In genomic region chr1:209770636-209771415, GRCh38 we compare ENCODE assay signal across 1 cellular context.
TF ChIP-seq lines count a peak whose summit lies in the region.

No MANE protein-coding gene starts in this region.

TF ChIP-seq in H1, 55 proteins besides CTCF, POLR2A, EP300 and RAD21:
- TF ChIP-seq BRCA1 (IDR thresholded peaks at IDR 0.05; ENCODE audit: low read depth, low read length): no peak
- TF ChIP-seq SUZ12 (IDR thresholded peaks at IDR 0.05; ENCODE audit: low read length): no peak
- TF ChIP-seq, protein P1, sequence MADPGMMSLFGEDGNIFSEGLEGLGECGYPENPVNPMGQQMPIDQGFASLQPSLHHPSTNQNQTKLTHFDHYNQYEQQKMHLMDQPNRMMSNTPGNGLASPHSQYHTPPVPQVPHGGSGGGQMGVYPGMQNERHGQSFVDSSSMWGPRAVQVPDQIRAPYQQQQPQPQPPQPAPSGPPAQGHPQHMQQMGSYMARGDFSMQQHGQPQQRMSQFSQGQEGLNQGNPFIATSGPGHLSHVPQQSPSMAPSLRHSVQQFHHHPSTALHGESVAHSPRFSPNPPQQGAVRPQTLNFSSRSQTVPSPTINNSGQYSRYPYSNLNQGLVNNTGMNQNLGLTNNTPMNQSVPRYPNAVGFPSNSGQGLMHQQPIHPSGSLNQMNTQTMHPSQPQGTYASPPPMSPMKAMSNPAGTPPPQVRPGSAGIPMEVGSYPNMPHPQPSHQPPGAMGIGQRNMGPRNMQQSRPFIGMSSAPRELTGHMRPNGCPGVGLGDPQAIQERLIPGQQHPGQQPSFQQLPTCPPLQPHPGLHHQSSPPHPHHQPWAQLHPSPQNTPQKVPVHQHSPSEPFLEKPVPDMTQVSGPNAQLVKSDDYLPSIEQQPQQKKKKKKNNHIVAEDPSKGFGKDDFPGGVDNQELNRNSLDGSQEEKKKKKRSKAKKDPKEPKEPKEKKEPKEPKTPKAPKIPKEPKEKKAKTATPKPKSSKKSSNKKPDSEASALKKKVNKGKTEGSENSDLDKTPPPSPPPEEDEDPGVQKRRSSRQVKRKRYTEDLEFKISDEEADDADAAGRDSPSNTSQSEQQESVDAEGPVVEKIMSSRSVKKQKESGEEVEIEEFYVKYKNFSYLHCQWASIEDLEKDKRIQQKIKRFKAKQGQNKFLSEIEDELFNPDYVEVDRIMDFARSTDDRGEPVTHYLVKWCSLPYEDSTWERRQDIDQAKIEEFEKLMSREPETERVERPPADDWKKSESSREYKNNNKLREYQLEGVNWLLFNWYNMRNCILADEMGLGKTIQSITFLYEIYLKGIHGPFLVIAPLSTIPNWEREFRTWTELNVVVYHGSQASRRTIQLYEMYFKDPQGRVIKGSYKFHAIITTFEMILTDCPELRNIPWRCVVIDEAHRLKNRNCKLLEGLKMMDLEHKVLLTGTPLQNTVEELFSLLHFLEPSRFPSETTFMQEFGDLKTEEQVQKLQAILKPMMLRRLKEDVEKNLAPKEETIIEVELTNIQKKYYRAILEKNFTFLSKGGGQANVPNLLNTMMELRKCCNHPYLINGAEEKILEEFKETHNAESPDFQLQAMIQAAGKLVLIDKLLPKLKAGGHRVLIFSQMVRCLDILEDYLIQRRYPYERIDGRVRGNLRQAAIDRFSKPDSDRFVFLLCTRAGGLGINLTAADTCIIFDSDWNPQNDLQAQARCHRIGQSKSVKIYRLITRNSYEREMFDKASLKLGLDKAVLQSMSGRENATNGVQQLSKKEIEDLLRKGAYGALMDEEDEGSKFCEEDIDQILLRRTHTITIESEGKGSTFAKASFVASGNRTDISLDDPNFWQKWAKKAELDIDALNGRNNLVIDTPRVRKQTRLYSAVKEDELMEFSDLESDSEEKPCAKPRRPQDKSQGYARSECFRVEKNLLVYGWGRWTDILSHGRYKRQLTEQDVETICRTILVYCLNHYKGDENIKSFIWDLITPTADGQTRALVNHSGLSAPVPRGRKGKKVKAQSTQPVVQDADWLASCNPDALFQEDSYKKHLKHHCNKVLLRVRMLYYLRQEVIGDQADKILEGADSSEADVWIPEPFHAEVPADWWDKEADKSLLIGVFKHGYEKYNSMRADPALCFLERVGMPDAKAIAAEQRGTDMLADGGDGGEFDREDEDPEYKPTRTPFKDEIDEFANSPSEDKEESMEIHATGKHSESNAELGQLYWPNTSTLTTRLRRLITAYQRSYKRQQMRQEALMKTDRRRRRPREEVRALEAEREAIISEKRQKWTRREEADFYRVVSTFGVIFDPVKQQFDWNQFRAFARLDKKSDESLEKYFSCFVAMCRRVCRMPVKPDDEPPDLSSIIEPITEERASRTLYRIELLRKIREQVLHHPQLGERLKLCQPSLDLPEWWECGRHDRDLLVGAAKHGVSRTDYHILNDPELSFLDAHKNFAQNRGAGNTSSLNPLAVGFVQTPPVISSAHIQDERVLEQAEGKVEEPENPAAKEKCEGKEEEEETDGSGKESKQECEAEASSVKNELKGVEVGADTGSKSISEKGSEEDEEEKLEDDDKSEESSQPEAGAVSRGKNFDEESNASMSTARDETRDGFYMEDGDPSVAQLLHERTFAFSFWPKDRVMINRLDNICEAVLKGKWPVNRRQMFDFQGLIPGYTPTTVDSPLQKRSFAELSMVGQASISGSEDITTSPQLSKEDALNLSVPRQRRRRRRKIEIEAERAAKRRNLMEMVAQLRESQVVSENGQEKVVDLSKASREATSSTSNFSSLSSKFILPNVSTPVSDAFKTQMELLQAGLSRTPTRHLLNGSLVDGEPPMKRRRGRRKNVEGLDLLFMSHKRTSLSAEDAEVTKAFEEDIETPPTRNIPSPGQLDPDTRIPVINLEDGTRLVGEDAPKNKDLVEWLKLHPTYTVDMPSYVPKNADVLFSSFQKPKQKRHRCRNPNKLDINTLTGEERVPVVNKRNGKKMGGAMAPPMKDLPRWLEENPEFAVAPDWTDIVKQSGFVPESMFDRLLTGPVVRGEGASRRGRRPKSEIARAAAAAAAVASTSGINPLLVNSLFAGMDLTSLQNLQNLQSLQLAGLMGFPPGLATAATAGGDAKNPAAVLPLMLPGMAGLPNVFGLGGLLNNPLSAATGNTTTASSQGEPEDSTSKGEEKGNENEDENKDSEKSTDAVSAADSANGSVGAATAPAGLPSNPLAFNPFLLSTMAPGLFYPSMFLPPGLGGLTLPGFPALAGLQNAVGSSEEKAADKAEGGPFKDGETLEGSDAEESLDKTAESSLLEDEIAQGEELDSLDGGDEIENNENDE (IDR thresholded peaks at IDR 0.05; ENCODE audit: insufficient replicate concordance, low read length): no peak
- TF ChIP-seq KDM5A (IDR thresholded peaks at IDR 0.05; ENCODE audit: low read length): no peak
- TF ChIP-seq KDM1A (IDR thresholded peaks at IDR 0.05; ENCODE audit: borderline replicate concordance, low read length): no peak
- no peak for TF ChIP-seq ZNF274 (IDR thresholded peaks at IDR 0.05; ENCODE audit: borderline replicate concordance, extremely low read depth, low read length)
- no peak for TF ChIP-seq YY1 (IDR thresholded peaks at IDR 0.05; ENCODE audit: low read depth, low read length)
- TF ChIP-seq BACH1 (IDR thresholded peaks at IDR 0.05; ENCODE audit: low read length): no peak
- TF ChIP-seq HDAC6 (IDR thresholded peaks at IDR 0.05; ENCODE audit: low read depth, low read length): no peak
- no peak for TF ChIP-seq RBBP5 (IDR thresholded peaks at IDR 0.05; ENCODE audit: borderline replicate concordance, low read depth, low read length)
- TF ChIP-seq GABPA (IDR thresholded peaks at IDR 0.05; ENCODE audit: borderline replicate concordance, insufficient read depth, low read length): no peak
- no peak for TF ChIP-seq FOSL1 (IDR thresholded peaks at IDR 0.05; ENCODE audit: insufficient read depth, low read depth, low read length)
- TF ChIP-seq TAF1 (IDR thresholded peaks at IDR 0.05; ENCODE audit: low read depth, low read length): no peak
- TF ChIP-seq PHF8 (conservative IDR thresholded peaks at IDR 0.05; ENCODE audit: low read depth, low read length): no peak
- TF ChIP-seq SP2 (IDR thresholded peaks at IDR 0.05; ENCODE audit: low read length): no peak
- TF ChIP-seq GTF2F1 (IDR thresholded peaks at IDR 0.05; ENCODE audit: borderline replicate concordance, low read depth, low read length): no peak
- TF ChIP-seq RNF2 (IDR thresholded peaks at IDR 0.05; ENCODE audit: borderline replicate concordance, low read depth, low read length, missing control alignments, poor library complexity, severe bottlenecking): no peak
- TF ChIP-seq TEAD4 (IDR thresholded peaks at IDR 0.05; ENCODE audit: low read depth, low read length): no peak
- TF ChIP-seq MAFK (IDR thresholded peaks at IDR 0.05; ENCODE audit: low read depth, low read length): no peak
